Comparison of ENCODE assay signal across 8 cellular contexts in the genomic region with DNA sequence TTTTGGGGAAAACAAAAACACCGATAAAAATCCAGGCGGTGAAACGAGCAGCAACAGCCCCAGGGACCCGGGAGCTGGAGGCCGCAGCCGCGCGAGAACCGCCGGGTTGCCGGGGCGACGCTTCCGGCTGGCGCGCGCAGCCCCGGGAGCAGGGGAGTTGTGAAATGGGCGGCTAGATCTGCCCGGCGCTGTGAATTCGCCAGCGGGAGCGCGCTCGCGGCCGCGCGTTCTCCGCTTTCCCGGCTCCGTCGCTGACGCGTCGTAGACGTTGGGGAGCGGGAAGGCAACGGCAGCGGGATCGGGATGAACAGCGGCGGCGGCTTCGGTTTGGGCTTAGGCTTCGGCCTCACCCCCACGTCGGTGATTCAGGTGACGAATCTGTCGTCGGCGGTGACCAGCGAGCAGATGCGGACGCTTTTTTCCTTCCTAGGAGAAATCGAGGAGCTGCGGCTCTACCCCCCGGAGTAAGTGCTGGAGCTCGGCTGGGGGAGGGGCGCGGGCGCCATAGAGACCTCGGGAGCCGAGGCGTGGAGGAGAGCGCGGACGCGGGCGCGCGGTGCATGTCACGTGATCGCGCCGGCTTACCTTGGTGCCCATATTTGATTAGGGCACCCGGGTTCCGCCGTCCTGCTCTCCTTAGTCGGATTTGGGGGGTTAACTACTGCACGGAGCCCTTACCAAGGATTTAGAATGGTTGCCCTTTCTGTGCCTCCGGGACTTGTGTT. TPM values are rescaled to one million over a fixed set of nuclear protein-coding genes. Genes with fewer than 3 reads are reported as not detected.
DNase-seq lines count a peak whose midpoint lies in the region; ATAC-seq and TF ChIP-seq lines count a peak whose summit lies in the region.

A gene with protein sequence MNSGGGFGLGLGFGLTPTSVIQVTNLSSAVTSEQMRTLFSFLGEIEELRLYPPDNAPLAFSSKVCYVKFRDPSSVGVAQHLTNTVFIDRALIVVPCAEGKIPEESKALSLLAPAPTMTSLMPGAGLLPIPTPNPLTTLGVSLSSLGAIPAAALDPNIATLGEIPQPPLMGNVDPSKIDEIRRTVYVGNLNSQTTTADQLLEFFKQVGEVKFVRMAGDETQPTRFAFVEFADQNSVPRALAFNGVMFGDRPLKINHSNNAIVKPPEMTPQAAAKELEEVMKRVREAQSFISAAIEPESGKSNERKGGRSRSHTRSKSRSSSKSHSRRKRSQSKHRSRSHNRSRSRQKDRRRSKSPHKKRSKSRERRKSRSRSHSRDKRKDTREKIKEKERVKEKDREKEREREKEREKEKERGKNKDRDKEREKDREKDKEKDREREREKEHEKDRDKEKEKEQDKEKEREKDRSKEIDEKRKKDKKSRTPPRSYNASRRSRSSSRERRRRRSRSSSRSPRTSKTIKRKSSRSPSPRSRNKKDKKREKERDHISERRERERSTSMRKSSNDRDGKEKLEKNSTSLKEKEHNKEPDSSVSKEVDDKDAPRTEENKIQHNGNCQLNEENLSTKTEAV (plus strand): TSS at position 227 of the 725 bp plus-strand sequence. CDS start 77 bp downstream, at position 304.

- peak within 1 kb of the TSS; percentile 88 for H3K4me3 ChIP-seq in WERI-Rb-1 (ENCODE audit: low read depth, low read length)
- peak within 1 kb of the TSS; percentile 62 to 89 (median 78) for H3K4me3 ChIP-seq in breast epithelium
- peak within 1 kb of the TSS; percentile 94 for H3K4me3 ChIP-seq in iPS-18c (ENCODE audit: insufficient read depth, low read depth, low read length)
- peak within 1 kb of the TSS; percentile 83 to 93 (median 89) for H3K4me3 ChIP-seq in skeletal muscle tissue (ENCODE audit: low read length in 3 of 3)

- DNase-seq in ACHN (peak; percentile 88), NCI-H2196 (lab: John Stamatoyannopoulos, UW; ENCODE audit: unreplicated experiment) (peak; percentile 85), WERI-Rb-1 (peak; percentile 95), breast epithelium (ENCODE audit: low spot score in 2 of 2) (peak; percentile 88 to 89)

- ATAC-seq in GM18873 (IDR thresholded peaks at IDR 0.05; ENCODE audit: low FRiP score, unreplicated experiment) (peak; percentile 75), HG03135 (IDR thresholded peaks at IDR 0.05; ENCODE audit: unreplicated experiment) (peak; percentile 92)

- H3K36me3 ChIP-seq in WERI-Rb-1 = peaks cover 16% of the 10 kb centered on the region
- H3K36me3 ChIP-seq in breast epithelium = no peaks in the 10 kb centered on the region
- no peaks in the 10 kb centered on the region for H3K36me3 ChIP-seq in skeletal muscle tissue (ENCODE audit: control insufficient read depth in 3 of 3, insufficient read depth in 3 of 3, low read length in 3 of 3)

- in situ Hi-C loops in ACHN (cut with HindIII; ENCODE audit: low pct_ligation_motif_present, low pct_unique_long_range_greater_than_20kb, low sequenced_read_pairs) = no loop called here

- TF ChIP-seq CTCF in WERI-Rb-1 (IDR thresholded peaks at IDR 0.05; ENCODE audit: low read depth, low read length) = no peak
- TF ChIP-seq CTCF in breast epithelium (IDR thresholded peaks at IDR 0.05) = no peak

- intact Hi-C loops in breast epithelium (cut with DNase I; ENCODE audit: low total_unique reads) = no loop called here

- H3K4me1 ChIP-seq in breast epithelium (peaks cover 0 to 9% of the 10 kb centered on the region in 2 donors), skeletal muscle tissue (ENCODE audit: control insufficient read depth in 3 of 3, insufficient read depth in 3 of 3, low read length in 3 of 3) (peaks cover 12 to 27% (median 16%) of the 10 kb centered on the region in 3 donors)

- peak; percentile 65 for TF ChIP-seq POLR2A in breast epithelium (IDR thresholded peaks at IDR 0.05)

- peak within 1 kb of the TSS; percentile 97 to 99 (median 97) for H3K9ac ChIP-seq in skeletal muscle tissue (ENCODE audit: low read depth in 1 of 3, low read length in 3 of 3)

- no peaks in the 10 kb centered on the region for H3K9me3 ChIP-seq in WERI-Rb-1 (ENCODE audit: severe bottlenecking)
- no peaks in the 10 kb centered on the region for H3K9me3 ChIP-seq in breast epithelium
- peaks cover 2% of the 10 kb centered on the region for H3K9me3 ChIP-seq in iPS-18c (ENCODE audit: control insufficient read depth, insufficient read depth, low read length)
- H3K9me3 ChIP-seq in skeletal muscle tissue (ENCODE audit: control insufficient read depth in 3 of 3, low read length in 3 of 3) = no peaks in the 10 kb centered on the region

- peak within 1 kb of the TSS; percentile 100 for H3K27ac ChIP-seq in WERI-Rb-1
- H3K27ac ChIP-seq in breast epithelium = peak within 1 kb of the TSS; percentile 99
- peak within 1 kb of the TSS; percentile 98 for H3K27ac ChIP-seq in skeletal muscle tissue (ENCODE audit: low read depth, low read length)

- H3K27me3 ChIP-seq in WERI-Rb-1 (ENCODE audit: insufficient read depth, low read depth, severe bottlenecking) (no peaks in the 10 kb centered on the region), breast epithelium (no peaks in the 10 kb centered on the region), skeletal muscle tissue (ENCODE audit: control insufficient read depth in 3 of 3, insufficient read depth in 3 of 3, low read length in 3 of 3) (no peaks in the 10 kb centered on the region)

RNA-seq across cellular contexts. Expression of the gene that starts here (rescaled TPM):
- total RNA-seq in breast epithelium (100 to 1,000 TPM in 2 of 3 donors, 10 to 100 TPM in 1; 91.2 to 170 (median 123) TPM), skeletal muscle tissue (73.1 TPM)

Comparison
In these comparisons a context has a peak if more than half of its experiments do, and no peak if none do; other contexts are left out.
1. Peak in every context shown above with its lines: DNase-seq, ATAC-seq, H3K4me3 ChIP-seq and H3K27ac ChIP-seq.